In genomic region chr18:3616744-3617143, GRCh38 we compare ENCODE assay signal across 1 cellular context.
TF ChIP-seq lines count a peak whose summit lies in the region.

No MANE protein-coding gene starts in this region.

TF ChIP-seq in K562, 482 proteins besides CTCF, POLR2A, EP300 and RAD21 (continued from another document):
- no peak for TF ChIP-seq SMARCC2 (IDR thresholded peaks at IDR 0.05; ENCODE audit: low read depth)
- TF ChIP-seq WHSC1 (IDR thresholded peaks at IDR 0.05; ENCODE audit: low read length), result peak; percentile 13
- no peak for TF ChIP-seq KLF16 (IDR thresholded peaks at IDR 0.05)
- no peak for TF ChIP-seq GTF3C2 (IDR thresholded peaks at IDR 0.05; ENCODE audit: borderline replicate concordance, extremely low read depth, insufficient read length)
- TF ChIP-seq ZNF655 (CRISPR knock-in tag; IDR thresholded peaks at IDR 0.05), result no peak
- no peak for TF ChIP-seq MLX (CRISPR knock-in tag; conservative IDR thresholded peaks at IDR 0.05)
- no peak for TF ChIP-seq ZBTB1 (CRISPR knock-in tag; IDR thresholded peaks at IDR 0.05; ENCODE audit: borderline replicate concordance, low read depth)
- TF ChIP-seq NR2C1 (IDR thresholded peaks at IDR 0.05), result no peak
- TF ChIP-seq NR2C1 (tag; IDR thresholded peaks at IDR 0.05), result 0 out of 2 replicates have a peak, but pooled peaks have one; percentile 29
- TF ChIP-seq IFI16 (CRISPR knock-in tag; IDR thresholded peaks at IDR 0.05), result no peak
- peak; percentile 67; the same call in 1 of the 2 replicates for TF ChIP-seq ETV5 (CRISPR knock-in tag; IDR thresholded peaks at IDR 0.05; ENCODE audit: low read depth)
- TF ChIP-seq GABPB1 (CRISPR knock-in tag; IDR thresholded peaks at IDR 0.05), result no peak
- TF ChIP-seq REST (CRISPR knock-in tag; IDR thresholded peaks at IDR 0.05; ENCODE audit: low read depth), result no peak
- TF ChIP-seq MXD1 (CRISPR knock-in tag; IDR thresholded peaks at IDR 0.05; ENCODE audit: borderline replicate concordance, poor library complexity, severe bottlenecking), result no peak
- no peak for TF ChIP-seq KDM2B (CRISPR knock-in tag; IDR thresholded peaks at IDR 0.05)
- no peak for TF ChIP-seq MTA3 (IDR thresholded peaks at IDR 0.05; ENCODE audit: borderline replicate concordance)
- no peak for TF ChIP-seq MIER1 (IDR thresholded peaks at IDR 0.05; ENCODE audit: low read depth)
- TF ChIP-seq ZBTB34 (CRISPR knock-in tag; IDR thresholded peaks at IDR 0.05), result 0 out of 2 replicates have a peak, but pooled peaks have one; percentile 14
- no peak for TF ChIP-seq GTF2B (IDR thresholded peaks at IDR 0.05; ENCODE audit: extremely low read depth, insufficient read length)
- TF ChIP-seq DEAF1 (CRISPR knock-in tag; IDR thresholded peaks at IDR 0.05), result no peak
- TF ChIP-seq ZBTB2 (IDR thresholded peaks at IDR 0.05), result no peak
- no peak for TF ChIP-seq ZBTB17 (CRISPR knock-in tag; IDR thresholded peaks at IDR 0.05)
- TF ChIP-seq FOXA3 (CRISPR knock-in tag; conservative IDR thresholded peaks at IDR 0.05 in 1 of 2, IDR thresholded peaks at IDR 0.05 in 1 of 2), result no peak
- TF ChIP-seq TAF7 (tag; IDR thresholded peaks at IDR 0.05), result no peak
- TF ChIP-seq ERF (CRISPR knock-in tag; IDR thresholded peaks at IDR 0.05), result no peak
- peak in 1 of 3 experiments; percentile 72 for TF ChIP-seq YY1 (IDR thresholded peaks at IDR 0.05; ENCODE audit: borderline replicate concordance in 1 of 3, control insufficient read depth in 1 of 3, extremely low read depth in 1 of 3, insufficient read depth in 3 of 3, insufficient read length in 1 of 3, insufficient replicate concordance in 2 of 3, low read depth in 1 of 3, low read length in 2 of 3)
- no peak for TF ChIP-seq RBM34 (IDR thresholded peaks at IDR 0.05; ENCODE audit: borderline replicate concordance, insufficient read depth, low read length)
- 0 out of 2 replicates have a peak, but pooled peaks have one; percentile 7 for TF ChIP-seq TCF3 (CRISPR knock-in tag; IDR thresholded peaks at IDR 0.05)
- TF ChIP-seq YBX1 (IDR thresholded peaks at IDR 0.05), result no peak
